Comparison of ENCODE assay signal across 18 cellular contexts in the genomic region with DNA sequence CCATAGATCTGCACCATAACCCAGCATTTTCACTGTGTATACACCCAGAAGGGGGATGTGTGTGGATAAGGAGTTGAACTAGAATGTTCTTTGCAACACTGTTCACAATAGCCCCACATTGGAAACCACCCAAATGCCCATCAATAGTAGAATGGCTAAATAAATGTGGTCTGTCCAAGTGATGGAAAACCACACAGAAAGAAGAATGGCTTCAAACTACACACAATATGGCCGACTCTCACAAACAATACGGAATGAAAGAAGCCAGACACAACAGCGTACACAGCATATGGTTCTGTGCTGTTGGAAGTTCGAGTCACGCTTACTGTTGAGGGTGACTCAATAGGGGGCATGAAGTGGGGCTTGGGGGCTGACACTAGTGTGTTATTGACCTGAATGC. TPM values are rescaled to one million over a fixed set of nuclear protein-coding genes. Genes with fewer than 3 reads are reported as not detected.
DNase-seq lines count a peak whose midpoint lies in the region; ATAC-seq and TF ChIP-seq lines count a peak whose summit lies in the region.
"Had no signal": no experiment of that assay in that cellular context is flagged by ENCODE, and none has a peak within 500 bp of the region (broad histone marks: within the 10 kb centered on the region; RNA-seq: fewer than 3 reads in every experiment).

No MANE protein-coding gene starts in this region.

- H3K36me3 Mint-ChIP-seq in nephron (ENCODE audit: low read depth), result no peaks in the 10 kb centered on the region
- no peaks in the 10 kb centered on the region for H3K36me3 Mint-ChIP-seq in stimulated activated memory B cell treated with anti-CD40 and anti-IgM and Interleukin-4, amounts not matched to agents 10 μg/mL and 1 μg/mL and 100 μg/mL, for 72 hours
- peaks cover 32% of the 10 kb centered on the region for H3K36me3 Mint-ChIP-seq in activated CD8-positive, alpha-beta memory T cell treated with anti-CD3 and anti-CD28 coated beads, Interleukin-2, amount 10 ng/mL, durations not matched to agents 7 days and 5 days

- intact Hi-C loops in IMR-90 (cut with micrococcal nuclease), result no loop called here

- no peaks in the 10 kb centered on the region for H3K79me1 ChIP-seq in IMR-90 (ENCODE audit: low read depth in 1 of 2, low read length in 2 of 2)

- H3K9me3 ChIP-seq in IMR-90 (ENCODE audit: control insufficient read depth, insufficient read depth, low read length), result no peaks in the 10 kb centered on the region
- no peaks in the 10 kb centered on the region for H3K9me3 ChIP-seq in ectodermal cell (ENCODE audit: control insufficient read depth, low read length)
- H3K9me3 ChIP-seq: BE2C had no signal

- peak overlapping the region; percentile 19 for H3K14ac ChIP-seq in IMR-90 (replicated peaks; ENCODE audit: low read depth, low read length)

- H4K91ac ChIP-seq in IMR-90 (ENCODE audit: insufficient read depth, low read depth, low read length), result peak overlapping the region; percentile 17; the same call in 1 of the 2 replicates

- H3K23ac ChIP-seq in IMR-90 (ENCODE audit: low read depth, low read length), result no peak overlapping the region

- H3K4me3 ChIP-seq in IMR-90 (ENCODE audit: insufficient read depth, low read depth, low read length) (no peak overlapping the region), ectodermal cell (ENCODE audit: insufficient read depth, low read depth, low read length) (no peak overlapping the region)

- peak overlapping the region; percentile 5; the same call in 1 of the 2 replicates for H2BK20ac ChIP-seq in IMR-90 (ENCODE audit: low read depth, low read length)

- POLR2A ChIA-PET in IMR-90 (lab: Charles Lee; ENCODE audit: unreplicated experiment), result no interaction called here

- peak overlapping the region; percentile 86 to 92 (median 89) for H3K27ac Mint-ChIP-seq in nephron
- H3K27ac Mint-ChIP-seq in stimulated activated memory B cell treated with anti-CD40 and anti-IgM and Interleukin-4, amounts not matched to agents 10 μg/mL and 1 μg/mL and 100 μg/mL, for 72 hours, result no peak overlapping the region
- no peak overlapping the region for H3K27ac Mint-ChIP-seq in activated CD8-positive, alpha-beta memory T cell treated with anti-CD3 and anti-CD28 coated beads, Interleukin-2, amount 10 ng/mL, durations not matched to agents 7 days and 5 days

- DNase-seq in IMR-90 (no peak), pons (ENCODE audit: low spot score) (peak; percentile 52), dermis blood vessel endothelial cell (no peak)
- no peak for DNase-seq in activated CD8-positive, alpha-beta memory T cell treated with anti-CD3 and anti-CD28 coated beads, Interleukin-2, amount 10 ng/mL, durations not matched to agents 7 days and 5 days
- DNase-seq: BE2C, DMS79, KBM-7, MM.1S, NCI-H1048, NCI-H1417 treated with DMSO at 0.1 percent for 48 hours, NCI-H187, NCI-H446 treated with DMSO at 0.1 percent for 48 hours, NCI-H526 treated with DMSO at 0.1 percent for 48 hours, OCI-M1 had no signal

- peaks cover 48% of the 10 kb centered on the region for H3K4me1 Mint-ChIP-seq in nephron
- peaks cover 18% of the 10 kb centered on the region for H3K4me1 Mint-ChIP-seq in stimulated activated memory B cell treated with anti-CD40 and anti-IgM and Interleukin-4, amounts not matched to agents 10 μg/mL and 1 μg/mL and 100 μg/mL, for 72 hours
- H3K4me1 Mint-ChIP-seq in activated CD8-positive, alpha-beta memory T cell treated with anti-CD3 and anti-CD28 coated beads, Interleukin-2, amount 10 ng/mL, durations not matched to agents 7 days and 5 days, result peaks cover 24% of the 10 kb centered on the region

- H3K4me1 ChIP-seq in IMR-90 (ENCODE audit: control insufficient read depth, insufficient read depth, low read length), result peaks cover 7% of the 10 kb centered on the region; the same call in 1 of the 2 replicates
- peaks cover 41% of the 10 kb centered on the region for H3K4me1 ChIP-seq in ectodermal cell (ENCODE audit: control insufficient read depth, insufficient read depth, low read length)
- H3K4me1 ChIP-seq: BE2C had no signal

- H3K4ac ChIP-seq in IMR-90 (ENCODE audit: low read depth, low read length), result 0 out of 2 replicates have a peak overlapping the region, but pooled peaks have one; percentile 2

- H3K18ac ChIP-seq in IMR-90 (ENCODE audit: low read depth, low read length), result no peak overlapping the region; the same call in 1 of the 2 replicates

- no peak overlapping the region for H3K4me3 Mint-ChIP-seq in nephron
- no peak overlapping the region for H3K4me3 Mint-ChIP-seq in stimulated activated memory B cell treated with anti-CD40 and anti-IgM and Interleukin-4, amounts not matched to agents 10 μg/mL and 1 μg/mL and 100 μg/mL, for 72 hours
- no peak overlapping the region for H3K4me3 Mint-ChIP-seq in activated CD8-positive, alpha-beta memory T cell treated with anti-CD3 and anti-CD28 coated beads, Interleukin-2, amount 10 ng/mL, durations not matched to agents 7 days and 5 days

- WGBS in IMR-90 (ENCODE audit: extremely low coverage in 2 of 2, insufficient read length in 1 of 2), 2 experiments, result no CpG with 5 or more reads among the region's 5 CpGs
- WGBS in ectodermal cell, 2 experiments, result 93 to 94% methylated on average over 5 of the region's 5 CpGs

- H3K36me3 ChIP-seq in IMR-90 (ENCODE audit: control insufficient read depth, insufficient read depth, low read length) (no peaks in the 10 kb centered on the region), ectodermal cell (ENCODE audit: control insufficient read depth, insufficient read depth, low read length) (no peaks in the 10 kb centered on the region)
- H3K36me3 ChIP-seq: BE2C had no signal

- TF ChIP-seq CTCF in IMR-90 (conservative IDR thresholded peaks at IDR 0.05; ENCODE audit: low read depth, low read length), result no peak
- no peak for TF ChIP-seq CTCF in nephron (IDR thresholded peaks at IDR 0.05; ENCODE audit: unreplicated experiment in 3 of 3)

- no peak overlapping the region for H2AFZ ChIP-seq in IMR-90 (replicated peaks; ENCODE audit: low read length, poor library complexity)

- peaks cover 5% of the 10 kb centered on the region for H3K9me1 ChIP-seq in IMR-90 (ENCODE audit: insufficient read depth, low read length)

- H3K9me3 Mint-ChIP-seq in nephron, result no peaks in the 10 kb centered on the region
- peaks cover 6% of the 10 kb centered on the region for H3K9me3 Mint-ChIP-seq in stimulated activated memory B cell treated with anti-CD40 and anti-IgM and Interleukin-4, amounts not matched to agents 10 μg/mL and 1 μg/mL and 100 μg/mL, for 72 hours
- no peaks in the 10 kb centered on the region for H3K9me3 Mint-ChIP-seq in activated CD8-positive, alpha-beta memory T cell treated with anti-CD3 and anti-CD28 coated beads, Interleukin-2, amount 10 ng/mL, durations not matched to agents 7 days and 5 days (ENCODE audit: low read depth)

- no peak overlapping the region for H3K9ac ChIP-seq in IMR-90 (ENCODE audit: low read depth, low read length)

- dilution Hi-C loops in IMR-90 (cut with HindIII; ENCODE audit: low sequenced_read_pairs, unreplicated experiment), result no loop called here

- H4K5ac ChIP-seq in IMR-90 (ENCODE audit: low read depth, low read length), result no peak overlapping the region

- H2AK5ac ChIP-seq in IMR-90 (ENCODE audit: low read depth, low read length), result peak overlapping the region; percentile 75; the same call in 1 of the 2 replicates

- no peak overlapping the region for H2BK5ac ChIP-seq in IMR-90 (ENCODE audit: low read depth, low read length, poor library complexity, severe bottlenecking)

- TF ChIP-seq RAD21 in IMR-90 (IDR thresholded peaks at IDR 0.05; ENCODE audit: low read length), result no peak

- CTCF ChIA-PET in IMR-90 (lab: Yijun Ruan, JAX), result no interaction called here
- CTCF ChIA-PET in activated CD8-positive, alpha-beta memory T cell treated with anti-CD3 and anti-CD28 coated beads, Interleukin-2, amount 10 ng/mL, durations not matched to agents 7 days and 5 days (lab: Charles Lee), result no interaction called here

- H2BK120ac ChIP-seq in IMR-90 (ENCODE audit: low read depth, low read length), result peak overlapping the region; percentile 19; the same call in 1 of the 2 replicates

- H4K20me1 ChIP-seq in IMR-90 (ENCODE audit: insufficient read depth, low read length), result no peaks in the 10 kb centered on the region

- BruUV-seq in IMR-90 (replicated peaks; lab: Mats Ljungman, UMichigan), result no TSS peak

- peaks cover 4% of the 10 kb centered on the region for H3K27me3 Mint-ChIP-seq in nephron (ENCODE audit: low read depth)
- peaks cover 16% of the 10 kb centered on the region for H3K27me3 Mint-ChIP-seq in stimulated activated memory B cell treated with anti-CD40 and anti-IgM and Interleukin-4, amounts not matched to agents 10 μg/mL and 1 μg/mL and 100 μg/mL, for 72 hours
- H3K27me3 Mint-ChIP-seq in activated CD8-positive, alpha-beta memory T cell treated with anti-CD3 and anti-CD28 coated beads, Interleukin-2, amount 10 ng/mL, durations not matched to agents 7 days and 5 days, result no peaks in the 10 kb centered on the region

- H3K27ac ChIP-seq in IMR-90 (ENCODE audit: insufficient read depth, low read length) (no peak overlapping the region), ectodermal cell (ENCODE audit: insufficient read depth, low read depth, low read length, poor library complexity, severe bottlenecking) (peak overlapping the region; percentile 77)

- H2AK9ac ChIP-seq in IMR-90 (replicated peaks; ENCODE audit: low read depth, low read length, poor library complexity), result no peak overlapping the region

- H2BK15ac ChIP-seq in IMR-90 (ENCODE audit: low read depth, low read length), result peak overlapping the region; percentile 7; the same call in 1 of the 3 replicates

- H3K4me2 ChIP-seq in IMR-90 (ENCODE audit: low read depth, low read length), result no peak overlapping the region

- H3K27me3 ChIP-seq in IMR-90 (ENCODE audit: control insufficient read depth, insufficient read depth, low read length) (no peaks in the 10 kb centered on the region), ectodermal cell (ENCODE audit: control insufficient read depth, insufficient read depth, low read length, poor library complexity, severe bottlenecking) (no peaks in the 10 kb centered on the region)
- H3K27me3 ChIP-seq: BE2C had no signal

- in situ Hi-C loops in IMR-90 (cut with MboI; ENCODE audit: low sequenced_read_pairs), result no loop called here

- peak overlapping the region in 1 of 2 experiments; percentile 35; a peak in 1 of 4 replicates for H4K8ac ChIP-seq in IMR-90 (ENCODE audit: low read depth in 2 of 2, low read length in 2 of 2)

- no peak; the same call in 1 of the 2 replicates for ATAC-seq in IMR-90 (ENCODE audit: low read depth)
- ATAC-seq in stimulated activated memory B cell treated with anti-CD40 and anti-IgM and Interleukin-4, amounts not matched to agents 10 μg/mL and 1 μg/mL and 100 μg/mL, for 72 hours, result no peak
- ATAC-seq in activated CD8-positive, alpha-beta memory T cell treated with anti-CD3 and anti-CD28 coated beads, Interleukin-2, amount 10 ng/mL, durations not matched to agents 7 days and 5 days, result no peak
- ATAC-seq: Right ventricle myocardium inferior had no signal

- TF ChIP-seq POLR2A in IMR-90 (IDR thresholded peaks at IDR 0.05; ENCODE audit: low read depth, low read length), result no peak

- H3K56ac ChIP-seq in IMR-90 (ENCODE audit: extremely low read depth, insufficient read depth, low read length), result no peak overlapping the region

RNA-seq across cellular contexts. Expression of gene MEAK7, which starts 34.0 kb away (rescaled TPM):
- total RNA-seq in IMR-90 (2012; rRNA removed) (27.4 and 27.8 TPM in 2 replicates), dermis blood vessel endothelial cell (14.5 and 24.1 TPM in 2 replicates)
- polyA plus RNA-seq in IMR-90 (2012; rRNA removed), result 36.0 and 39.0 TPM in 2 replicates
- 25.1 and 29.9 TPM in 2 replicates for polyA plus RNA-seq in IMR-90 (2012; cell fraction: cytosol; rRNA removed)
- 31.0 and 35.1 TPM in 2 replicates for polyA plus RNA-seq in IMR-90 (2012; cell fraction: nucleus; rRNA removed; ENCODE audit: low replicate concordance)
- 23.0 TPM for polyA plus RNA-seq in ectodermal cell (2013, experiment 1 of 4)
- 27.0 TPM for polyA plus RNA-seq in ectodermal cell (2013, experiment 2 of 4)
- 15.2 TPM for polyA plus RNA-seq in ectodermal cell (2013, experiment 3 of 4)
- 16.7 TPM for polyA plus RNA-seq in ectodermal cell (2013, experiment 4 of 4)
- total RNA-seq in activated CD8-positive, alpha-beta memory T cell treated with anti-CD3 and anti-CD28 coated beads, Interleukin-2, amount 10 ng/mL, durations not matched to agents 7 days and 5 days, result 10 to 100 TPM; 37.9 to 73.9 TPM

Comparison
In these comparisons a context has a peak if more than half of its experiments do, and no peak if none do; other contexts are left out.
1. H3K27ac Mint-ChIP-seq: peak in nephron (3 of 3); none in stimulated activated memory B cell treated with anti-CD40 and anti-IgM and Interleukin-4, amounts not matched to agents 10 μg/mL and 1 μg/mL and 100 μg/mL, for 72 hours (single experiment) and activated CD8-positive, alpha-beta memory T cell treated with anti-CD3 and anti-CD28 coated beads, Interleukin-2, amount 10 ng/mL, durations not matched to agents 7 days and 5 days (single experiment).